ENCODE assay signal across 12 cellular contexts in the genomic region with DNA sequence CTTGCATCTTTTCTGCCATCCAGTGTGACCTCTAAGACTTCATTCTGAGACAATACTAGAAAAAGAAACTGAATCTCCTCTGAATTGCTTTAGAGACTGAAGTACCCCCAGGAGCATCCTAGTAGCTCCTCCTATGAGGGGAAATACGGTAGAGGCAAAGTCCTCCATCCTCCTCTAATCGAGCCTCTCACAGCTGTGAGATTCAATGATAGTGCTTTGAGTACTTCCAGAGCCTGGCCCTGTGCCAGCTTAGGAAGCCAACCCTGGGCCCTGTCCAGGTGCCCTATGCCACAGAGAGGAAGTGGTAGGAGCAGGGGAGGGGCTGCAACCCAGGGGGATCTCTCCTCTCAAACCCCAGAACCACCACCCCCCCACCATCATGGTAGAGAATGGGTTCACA. TPM values are rescaled to one million over a fixed set of nuclear protein-coding genes. Genes with fewer than 3 reads are reported as not detected.
DNase-seq lines count a peak whose midpoint lies in the region; ATAC-seq and TF ChIP-seq lines count a peak whose summit lies in the region.
"Had no signal": no experiment of that assay in that cellular context is flagged by ENCODE, and none has a peak within 500 bp of the region (broad histone marks: within the 10 kb centered on the region; RNA-seq: fewer than 3 reads in every experiment).

No MANE protein-coding gene starts in this region.

- no peak overlapping the region for H3K27ac ChIP-seq in upper lobe of right lung

- peak overlapping the region; percentile 11 for H3K27ac Mint-ChIP-seq in stimulated activated naive CD8-positive, alpha-beta T cell treated with anti-CD3 and anti-CD28 coated beads, Interleukin-15, Interleukin-2, amounts not matched to agents 100 ng/mL and 50 ng/mL, for 24 hours
- no peak overlapping the region for H3K27ac Mint-ChIP-seq in stimulated activated naive B cell treated with anti-CD40 and anti-IgM and Interleukin-4, amounts not matched to agents 10 μg/mL and 1 μg/mL and 100 μg/mL, for 72 hours

- TF ChIP-seq CTCF in upper lobe of right lung (IDR thresholded peaks at IDR 0.05) = no peak

- H3K9me3 Mint-ChIP-seq in stimulated activated naive CD8-positive, alpha-beta T cell treated with anti-CD3 and anti-CD28 coated beads, Interleukin-15, Interleukin-2, amounts not matched to agents 100 ng/mL and 50 ng/mL, for 24 hours = no peaks in the 10 kb centered on the region
- no peaks in the 10 kb centered on the region for H3K9me3 Mint-ChIP-seq in stimulated activated naive B cell treated with anti-CD40 and anti-IgM and Interleukin-4, amounts not matched to agents 10 μg/mL and 1 μg/mL and 100 μg/mL, for 72 hours

- H3K9me3 ChIP-seq in upper lobe of right lung = no peaks in the 10 kb centered on the region

- ATAC-seq in stimulated activated naive CD8-positive, alpha-beta T cell treated with anti-CD3 and anti-CD28 coated beads, Interleukin-15, Interleukin-2, amounts not matched to agents 100 U/mL and 50 U/mL, for 24 hours = no peak
- ATAC-seq in upper lobe of right lung = no peak
- ATAC-seq in HG02981 (IDR thresholded peaks at IDR 0.05; ENCODE audit: unreplicated experiment) = no peak
- ATAC-seq in stimulated activated naive B cell treated with anti-CD40 and anti-IgM and Interleukin-4, amounts not matched to agents 10 μg/mL and 1 μg/mL and 100 μg/mL, for 72 hours (replicated peaks) = no peak

- H3K27me3 ChIP-seq in upper lobe of right lung = no peaks in the 10 kb centered on the region

- H3K4me1 ChIP-seq in upper lobe of right lung = no peaks in the 10 kb centered on the region

- intact Hi-C loops in upper lobe of right lung (cut with DNase I) = no loop called here

- peaks cover 3% of the 10 kb centered on the region for H3K36me3 ChIP-seq in upper lobe of right lung

- H3K4me3 Mint-ChIP-seq in stimulated activated naive CD8-positive, alpha-beta T cell treated with anti-CD3 and anti-CD28 coated beads, Interleukin-15, Interleukin-2, amounts not matched to agents 100 ng/mL and 50 ng/mL, for 24 hours = no peak overlapping the region
- no peak overlapping the region for H3K4me3 Mint-ChIP-seq in stimulated activated naive B cell treated with anti-CD40 and anti-IgM and Interleukin-4, amounts not matched to agents 10 μg/mL and 1 μg/mL and 100 μg/mL, for 72 hours

- H3K27me3 Mint-ChIP-seq in stimulated activated naive CD8-positive, alpha-beta T cell treated with anti-CD3 and anti-CD28 coated beads, Interleukin-15, Interleukin-2, amounts not matched to agents 100 ng/mL and 50 ng/mL, for 24 hours = no peaks in the 10 kb centered on the region
- H3K27me3 Mint-ChIP-seq in stimulated activated naive B cell treated with anti-CD40 and anti-IgM and Interleukin-4, amounts not matched to agents 10 μg/mL and 1 μg/mL and 100 μg/mL, for 72 hours = peaks cover 19 to 34% of the 10 kb centered on the region in 2 donors

- H3K4me1 Mint-ChIP-seq in stimulated activated naive CD8-positive, alpha-beta T cell treated with anti-CD3 and anti-CD28 coated beads, Interleukin-15, Interleukin-2, amounts not matched to agents 100 ng/mL and 50 ng/mL, for 24 hours (ENCODE audit: low read depth) = peaks cover 63% of the 10 kb centered on the region
- peaks cover 9 to 30% of the 10 kb centered on the region in 2 donors for H3K4me1 Mint-ChIP-seq in stimulated activated naive B cell treated with anti-CD40 and anti-IgM and Interleukin-4, amounts not matched to agents 10 μg/mL and 1 μg/mL and 100 μg/mL, for 72 hours

- no peak for DNase-seq in stimulated activated naive CD8-positive, alpha-beta T cell treated with anti-CD3 and anti-CD28 coated beads, Interleukin-15, Interleukin-2, amounts not matched to agents 100 U/mL and 50 U/mL, for 24 hours
- peak; percentile 79 for DNase-seq in NCI-H2029 (lab: John Stamatoyannopoulos, UW)
- DNase-seq in T-helper 22 cell (ENCODE audit: low read depth) = peak; percentile 40
- DNase-seq in upper lobe of right lung = peak; percentile 62
- DNase-seq in stimulated activated naive CD4-positive, alpha-beta T cell treated with Interleukin-2 at 50 U/mL for 16 hours (lab: John Stamatoyannopoulos, UW) = no peak
- no peak for DNase-seq in stimulated activated naive B cell treated with anti-CD40 and anti-IgM and Interleukin-4, amounts not matched to agents 10 μg/mL and 1 μg/mL and 100 μg/mL, for 72 hours
- DNase-seq: hippocampal formation had no signal

- no peaks in the 10 kb centered on the region for H3K36me3 Mint-ChIP-seq in stimulated activated naive CD8-positive, alpha-beta T cell treated with anti-CD3 and anti-CD28 coated beads, Interleukin-15, Interleukin-2, amounts not matched to agents 100 ng/mL and 50 ng/mL, for 24 hours (ENCODE audit: low read depth)
- H3K36me3 Mint-ChIP-seq in stimulated activated naive B cell treated with anti-CD40 and anti-IgM and Interleukin-4, amounts not matched to agents 10 μg/mL and 1 μg/mL and 100 μg/mL, for 72 hours = no peaks in the 10 kb centered on the region

- H3K4me3 ChIP-seq in upper lobe of right lung = no peak overlapping the region
- H3K4me3 ChIP-seq: lung had no signal

RNA-seq across cellular contexts. Expression of gene RORC, which starts 10.7 kb away (rescaled TPM):
- 16.4 TPM for total RNA-seq in upper lobe of right lung
- total RNA-seq: osteoblast had no signal

RNA-seq across cellular contexts. Expression of gene LINGO4, which starts 15.7 kb away (rescaled TPM):
- total RNA-seq in upper lobe of right lung = 0.29 TPM
- total RNA-seq: H1, osteoblast had no signal

RNA-seq across cellular contexts. Expression of gene C2CD4D, which starts 18.7 kb away (rescaled TPM):
- total RNA-seq in upper lobe of right lung = 0.29 TPM
- total RNA-seq: osteoblast had no signal

RNA-seq across cellular contexts. Expression of gene TDRKH, which starts 30.6 kb away (rescaled TPM):
- 12.8 TPM for total RNA-seq in upper lobe of right lung

RNA-seq across cellular contexts. Expression of gene THEM5, which starts 32.6 kb away (rescaled TPM):
- not detected for total RNA-seq in upper lobe of right lung
- total RNA-seq: H1, lung, osteoblast had no signal

Comparison
In these comparisons a context has a peak if more than half of its experiments do, and no peak if none do; other contexts are left out.
1. DNase-seq: peak in NCI-H2029 (single experiment), T-helper 22 cell (single experiment) and upper lobe of right lung (single experiment); none in stimulated activated naive CD8-positive, alpha-beta T cell treated with anti-CD3 and anti-CD28 coated beads, Interleukin-15, Interleukin-2, amounts not matched to agents 100 U/mL and 50 U/mL, for 24 hours (single experiment), stimulated activated naive CD4-positive, alpha-beta T cell treated with Interleukin-2 at 50 U/mL for 16 hours (single experiment) and stimulated activated naive B cell treated with anti-CD40 and anti-IgM and Interleukin-4, amounts not matched to agents 10 μg/mL and 1 μg/mL and 100 μg/mL, for 72 hours (single experiment).